Comparison of ENCODE assay signal across 17 cellular contexts in genomic region chr4:183287677-183288076, GRCh38. TPM values are rescaled to one million over a fixed set of nuclear protein-coding genes. Genes with fewer than 3 reads are reported as not detected.
DNase-seq lines count a peak whose midpoint lies in the region; ATAC-seq and TF ChIP-seq lines count a peak whose summit lies in the region.
"Had no signal": no experiment of that assay in that cellular context is flagged by ENCODE, and none has a peak within 500 bp of the region (broad histone marks: within the 10 kb centered on the region; RNA-seq: fewer than 3 reads in every experiment).

No MANE protein-coding gene starts in this region.

- H3F3A ChIP-seq in smooth muscle cell (ENCODE audit: low read depth), result no peaks in the 10 kb centered on the region

- intact Hi-C loops in stomach (cut with DNase I; ENCODE audit: low total_unique reads), result no loop called here

- H3K4me3 ChIP-seq in smooth muscle cell, result no peak overlapping the region
- H3K4me3 ChIP-seq in stomach, result no peak overlapping the region

- ATAC-seq in GM18499 (IDR thresholded peaks at IDR 0.05; ENCODE audit: insufficient read depth, unreplicated experiment) (peak; percentile 28), GM19438 (IDR thresholded peaks at IDR 0.05; ENCODE audit: low read depth, unreplicated experiment) (peak; percentile 85), HG02840 (IDR thresholded peaks at IDR 0.05; ENCODE audit: low FRiP score, unreplicated experiment) (peak; percentile 80), HG03558 (IDR thresholded peaks at IDR 0.05; ENCODE audit: extremely low read depth, unreplicated experiment) (peak; percentile 69)
- ATAC-seq: sciatic nerve had no signal

- H2AFZ ChIP-seq in smooth muscle cell (ENCODE audit: low read depth), result no peak overlapping the region

- no peak for TF ChIP-seq POLR2A in stomach (IDR thresholded peaks at IDR 0.05)

- H3K79me2 ChIP-seq in smooth muscle cell (ENCODE audit: low read depth), result no peaks in the 10 kb centered on the region

- WGBS in smooth muscle cell (ENCODE audit: low lambda C conversion rate), result 97% methylated on average over 6 of the region's 6 CpGs
- WGBS in stomach, 5 donors, result 86 to 95% (median 91%) methylated on average over 6 of the region's 6 CpGs

- H3K9ac ChIP-seq in smooth muscle cell (ENCODE audit: low read depth), result no peak overlapping the region

- H3K9me3 ChIP-seq in smooth muscle cell (replicated peaks; ENCODE audit: low read depth), result no peaks in the 10 kb centered on the region
- no peaks in the 10 kb centered on the region for H3K9me3 ChIP-seq in stomach

- no peak overlapping the region for H3K4me2 ChIP-seq in smooth muscle cell

- no peaks in the 10 kb centered on the region for H3K4me1 ChIP-seq in smooth muscle cell (ENCODE audit: low read depth)
- H3K4me1 ChIP-seq in stomach, result no peaks in the 10 kb centered on the region

- no peak for DNase-seq in LoVo (ENCODE audit: low spot score)
- DNase-seq in smooth muscle cell (lab: John Stamatoyannopoulos, UW; ENCODE audit: unreplicated experiment), result no peak
- no peak for DNase-seq in stomach
- no peak for DNase-seq in NCI-H187 treated with DMSO at 0.1 percent for 48 hours (lab: John Stamatoyannopoulos, UW)
- DNase-seq: activated CD4-positive, alpha-beta T cell treated with anti-CD3 and anti-CD28 coated beads, Interleukin-2, amount 10 ng/mL, durations not matched to agents 24 days and 14 days; activated effector memory CD4-positive, alpha-beta T cell treated with Interleukin-2 at 50 U/mL for 16 hours; hippocampal formation; NCI-H1417 treated with DMSO at 0.1 percent for 48 hours; NCI-H69 had no signal

- H3K36me3 ChIP-seq in smooth muscle cell (ENCODE audit: low read depth) (no peaks in the 10 kb centered on the region), stomach (peaks cover 18 to 81% (median 76%) of the 10 kb centered on the region in 4 donors)

- TF ChIP-seq EP300 in stomach (IDR thresholded peaks at IDR 0.05), result no peak

- H3K27ac ChIP-seq in smooth muscle cell (ENCODE audit: low read depth), result no peak overlapping the region
- no peak overlapping the region for H3K27ac ChIP-seq in stomach

- H4K20me1 ChIP-seq in smooth muscle cell (ENCODE audit: low read depth), result no peaks in the 10 kb centered on the region

- no peaks in the 10 kb centered on the region for H3K27me3 ChIP-seq in smooth muscle cell (ENCODE audit: low read depth)
- H3K27me3 ChIP-seq in stomach, result no peaks in the 10 kb centered on the region

- no peak for TF ChIP-seq CTCF in smooth muscle cell (IDR thresholded peaks at IDR 0.05; ENCODE audit: borderline replicate concordance, insufficient read depth, poor library complexity, severe bottlenecking)
- no peak for TF ChIP-seq CTCF in stomach (IDR thresholded peaks at IDR 0.05)

RNA-seq across cellular contexts. Expression of gene CLDN22, which starts 32.4 kb away (rescaled TPM):
- total RNA-seq in smooth muscle cell (not detected in 2 replicates), stomach (not detected)
- polyA plus RNA-seq in smooth muscle cell (0.08 TPM in 1 of 2 replicates, not detected in the other), stomach (under 1 TPM in 1 of 3 donors, not detected in 2; 0.30 TPM)
- total RNA-seq: activated CD4-positive, alpha-beta T cell treated with anti-CD3 and anti-CD28 coated beads, Interleukin-2, amount 10 ng/mL, durations not matched to agents 24 days and 14 days; bronchial epithelial cell; Daoy; sciatic nerve had no signal

RNA-seq across cellular contexts. Expression of gene CLDN24, which starts 34.5 kb away (rescaled TPM):
- total RNA-seq in smooth muscle cell (not detected in 2 replicates), stomach (not detected)
- polyA plus RNA-seq in smooth muscle cell (not detected in 2 replicates), stomach (under 1 TPM in 1 of 3 donors, not detected in 2; 0.25 TPM)
- total RNA-seq: activated CD4-positive, alpha-beta T cell treated with anti-CD3 and anti-CD28 coated beads, Interleukin-2, amount 10 ng/mL, durations not matched to agents 24 days and 14 days; bronchial epithelial cell; Daoy; sciatic nerve had no signal
- polyA plus RNA-seq: thymus had no signal

Comparison
In these comparisons a context has a peak if more than half of its experiments do, and no peak if none do; other contexts are left out.
1. ATAC-seq: peak in every context shown above with its lines; median percentile 85 in GM19438; 80 in HG02840; 69 in HG03558; 28 in GM18499.